In the genomic region with DNA sequence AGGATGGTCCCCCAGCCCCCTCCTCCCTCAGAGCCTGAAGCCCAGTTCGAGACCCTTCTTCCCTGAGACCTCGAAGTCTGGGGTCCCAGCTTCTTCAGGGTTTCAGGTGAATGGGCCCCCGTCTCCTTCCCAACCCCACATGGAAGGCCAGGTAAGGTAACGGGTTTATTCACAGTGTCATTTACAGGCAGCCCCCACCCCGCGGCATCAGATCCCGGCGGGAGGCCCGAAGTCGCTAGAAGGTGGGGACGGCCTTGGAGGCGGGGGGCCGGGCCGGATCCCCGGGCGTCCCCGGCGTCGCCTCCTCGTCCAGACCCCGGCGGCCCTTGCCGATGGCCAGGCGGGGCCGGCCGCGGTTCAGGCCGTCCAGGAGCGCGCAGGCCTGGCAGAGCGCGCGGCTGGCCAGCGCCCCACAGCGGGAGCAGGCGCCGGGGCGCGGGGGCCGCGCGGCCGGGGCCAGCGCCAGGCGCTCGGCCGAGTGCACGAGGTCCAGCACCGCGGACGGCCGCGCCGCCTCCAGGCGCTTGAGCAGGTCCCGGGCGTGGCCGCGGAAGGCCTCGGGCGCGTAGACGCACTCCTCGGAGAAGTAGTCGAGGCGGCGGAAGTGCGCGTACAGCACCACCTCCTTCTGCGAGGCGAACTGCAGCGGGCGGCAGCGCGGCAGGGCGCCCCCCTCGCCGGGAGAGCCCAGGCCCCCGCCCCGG, we compare ENCODE assay signal across 12 cellular contexts. TPM values are rescaled to one million over a fixed set of nuclear protein-coding genes. Genes with fewer than 3 reads are reported as not detected.
DNase-seq lines count a peak whose midpoint lies in the region; ATAC-seq and TF ChIP-seq lines count a peak whose summit lies in the region.
"Had no signal": no experiment of that assay in that cellular context is flagged by ENCODE, and none has a peak within 500 bp of the region (broad histone marks: within the 10 kb centered on the region; RNA-seq: fewer than 3 reads in every experiment).

No MANE protein-coding gene starts in this region.

- H3K36me3 ChIP-seq in GM23338 (ENCODE audit: insufficient read depth), result peaks cover 4% of the 10 kb centered on the region; the same call in 1 of the 2 replicates
- peaks cover 0 to 44% (median under 1%) of the 10 kb centered on the region in 9 donors for H3K36me3 ChIP-seq in heart right ventricle
- peaks cover 0 to 19% (median 10%) of the 10 kb centered on the region in 4 donors for H3K36me3 ChIP-seq in sigmoid colon

- H3K4me3 ChIP-seq in GM23338 (peak overlapping the region; percentile 69), heart right ventricle (peak overlapping the region in 5 of 10 donors; percentile 7 to 36 (median 24)), sigmoid colon (peak overlapping the region; percentile 7 to 50 (median 34))

- peak overlapping the region; percentile 83 for H3K4me2 ChIP-seq in GM23338

- no peaks in the 10 kb centered on the region; the same call in 1 of the 2 replicates for H3K27me3 ChIP-seq in GM23338 (ENCODE audit: insufficient read depth)
- no peaks in the 10 kb centered on the region for H3K27me3 ChIP-seq in heart right ventricle
- no peaks in the 10 kb centered on the region for H3K27me3 ChIP-seq in sigmoid colon

- peak overlapping the region; percentile 34; the same call in 1 of the 3 replicates for H3K4me3 Mint-ChIP-seq in GM23338
- no peak overlapping the region for H3K4me3 Mint-ChIP-seq in activated T-helper 17 cell treated with anti-CD3 and anti-CD28 coated beads, Interleukin-2, amount 50 U/mL, for 72 hours

- peaks cover 7% of the 10 kb centered on the region; the same call in 1 of the 2 replicates for H4K20me1 ChIP-seq in GM23338 (replicated peaks; ENCODE audit: insufficient read depth)

- DNase-seq in GM23338 (ENCODE audit: low spot score) (peak; percentile 88), heart right ventricle (peak in 1 of 2 donors; percentile 68), sigmoid colon (peak; percentile 83), RPMI8226 (no peak), DMS114 treated with DMSO at 0.1 percent for 48 hours (lab: John Stamatoyannopoulos, UW; ENCODE audit: unreplicated experiment) (no peak)
- DNase-seq: amygdala had no signal

- intact Hi-C loops in heart right ventricle (cut with DNase I) (loop anchor here in 6 of 10 donors (5.0 to 10.0 kb wide), 5 partner anchors 71 to 174 kb away; a partner anchor contains a TSS), sigmoid colon (cut with DNase I) (no loop called here)

- H3K4me1 ChIP-seq in GM23338 (ENCODE audit: insufficient read depth), result peaks cover 12% of the 10 kb centered on the region
- H3K4me1 ChIP-seq in heart right ventricle, result peaks cover 0 to 32% (median 10%) of the 10 kb centered on the region in 9 donors
- H3K4me1 ChIP-seq in sigmoid colon, result peaks cover 0 to 29% (median 26%) of the 10 kb centered on the region in 4 donors

- no peak overlapping the region for H2AFZ ChIP-seq in GM23338

- ATAC-seq in GM23338 (peak; percentile 71), heart right ventricle (peak in 5 of 8 donors; percentile 12 to 79 (median 67)), GM18868 (IDR thresholded peaks at IDR 0.05; ENCODE audit: unreplicated experiment) (no peak), GM21526 (IDR thresholded peaks at IDR 0.05; ENCODE audit: low FRiP score, unreplicated experiment) (no peak)
- peak; percentile 73 for ATAC-seq in activated T-helper 17 cell treated with anti-CD3 and anti-CD28 coated beads, Interleukin-2, amount 50 U/mL, for 72 hours (replicated peaks)

- no peak overlapping the region for H3K27ac Mint-ChIP-seq in GM23338
- H3K27ac Mint-ChIP-seq in activated T-helper 17 cell treated with anti-CD3 and anti-CD28 coated beads, Interleukin-2, amount 50 U/mL, for 72 hours, result no peak overlapping the region
- H3K27ac Mint-ChIP-seq: progenitor cell of endocrine pancreas had no signal

- H3K9me2 ChIP-seq in GM23338 (ENCODE audit: insufficient read depth), result no peaks in the 10 kb centered on the region

- H3K9me3 Mint-ChIP-seq in GM23338, result peaks cover 4% of the 10 kb centered on the region; the same call in 1 of the 3 replicates
- H3K9me3 Mint-ChIP-seq in activated T-helper 17 cell treated with anti-CD3 and anti-CD28 coated beads, Interleukin-2, amount 50 U/mL, for 72 hours, result no peaks in the 10 kb centered on the region

- no peak for TF ChIP-seq POLR2A in sigmoid colon (IDR thresholded peaks at IDR 0.05)

- TF ChIP-seq CTCF in GM23338 (conservative IDR thresholded peaks at IDR 0.05; ENCODE audit: low read depth in 2 of 2), result peak in 1 of 2 experiments; percentile 36; a peak in 1 of 4 replicates
- TF ChIP-seq CTCF in heart right ventricle (IDR thresholded peaks at IDR 0.05), result peak in 4 of 9 donors; percentile 15 to 34 (median 22)
- TF ChIP-seq CTCF in sigmoid colon (IDR thresholded peaks at IDR 0.05), result peak in 1 of 4 experiments; percentile 27

- H3K9me3 ChIP-seq in heart right ventricle (no peaks in the 10 kb centered on the region), sigmoid colon (no peaks in the 10 kb centered on the region)

- 44 to 56% methylated on average over 64 to 80 of the region's 80 CpGs for WGBS in heart right ventricle, 2 donors
- WGBS in sigmoid colon, 2 donors, result 75 to 94% methylated on average over 80 of the region's 80 CpGs

- peaks cover 13% of the 10 kb centered on the region for H3K36me3 Mint-ChIP-seq in GM23338 (ENCODE audit: low read depth)
- peaks cover 55% of the 10 kb centered on the region for H3K36me3 Mint-ChIP-seq in activated T-helper 17 cell treated with anti-CD3 and anti-CD28 coated beads, Interleukin-2, amount 50 U/mL, for 72 hours (ENCODE audit: low read depth)

- H3K27me3 Mint-ChIP-seq in GM23338 (ENCODE audit: insufficient read depth, low read depth, poor library complexity), result peaks cover 13% of the 10 kb centered on the region
- no peaks in the 10 kb centered on the region for H3K27me3 Mint-ChIP-seq in activated T-helper 17 cell treated with anti-CD3 and anti-CD28 coated beads, Interleukin-2, amount 50 U/mL, for 72 hours

- H3K4me1 Mint-ChIP-seq in GM23338, result peaks cover 12% of the 10 kb centered on the region
- H3K4me1 Mint-ChIP-seq in activated T-helper 17 cell treated with anti-CD3 and anti-CD28 coated beads, Interleukin-2, amount 50 U/mL, for 72 hours, result peaks cover 26% of the 10 kb centered on the region

- peaks cover 6% of the 10 kb centered on the region; the same call in 1 of the 2 replicates for H3K79me2 ChIP-seq in GM23338 (replicated peaks; ENCODE audit: insufficient read depth)

- peaks cover 5% of the 10 kb centered on the region; the same call in 1 of the 2 replicates for H3F3A ChIP-seq in GM23338 (replicated peaks; ENCODE audit: low read depth)

- H3K27ac ChIP-seq in GM23338 (ENCODE audit: low read depth), result no peak overlapping the region
- H3K27ac ChIP-seq in heart right ventricle, result peak overlapping the region in 3 of 10 donors; percentile 22 to 73 (median 30)
- H3K27ac ChIP-seq in sigmoid colon, result peak overlapping the region in 2 of 4 donors; percentile 22 to 65

- TF ChIP-seq EP300 in sigmoid colon (IDR thresholded peaks at IDR 0.05), result no peak

TF ChIP-seq in GM23338, 12 proteins besides CTCF, POLR2A, EP300 and RAD21 (continues in another document):
- TF ChIP-seq EZH2phosphoT487 (IDR thresholded peaks at IDR 0.05; ENCODE audit: unreplicated experiment) (no peak), POLR2AphosphoS5 (IDR thresholded peaks at IDR 0.05; ENCODE audit: low read depth) (no peak)

RNA-seq across cellular contexts. Expression of a gene that starts 9.7 kb away (rescaled TPM):
- 15.6 and 18.8 TPM in 2 replicates for total RNA-seq in GM23338 (2014; rRNA removed; shearing (Covaris generic))
- polyA plus RNA-seq in GM23338 (2016; fragmentation: Nextera tagmentation; extraction: Ambion mirVana) (3.7 and 11.0 TPM in 2 replicates), heart right ventricle (1 to 10 TPM; 2.6 to 4.1 TPM), sigmoid colon (1 to 10 TPM in 1 of 3 donors, under 1 TPM in 2; 0.60 to 2.4 (median 0.92) TPM)
- total RNA-seq in activated T-helper 17 cell treated with anti-CD3 and anti-CD28 coated beads, Interleukin-2, amount 50 U/mL, for 72 hours, result 1 to 10 TPM; 7.0 to 9.7 TPM
- total RNA-seq in heart right ventricle (1 to 10 TPM; 2.0 to 5.6 (median 3.2) TPM), sigmoid colon (1 to 10 TPM; 5.7 to 9.0 (median 7.3) TPM)

RNA-seq across cellular contexts. Expression of a gene that starts 15.8 kb away (rescaled TPM):
- not detected in 2 replicates for total RNA-seq in GM23338 (2014; rRNA removed; shearing (Covaris generic))
- 0.42 and 0.52 TPM in 2 replicates for polyA plus RNA-seq in GM23338 (2016; fragmentation: Nextera tagmentation; extraction: Ambion mirVana)
- under 1 TPM; 0.26 to 0.77 TPM for total RNA-seq in activated T-helper 17 cell treated with anti-CD3 and anti-CD28 coated beads, Interleukin-2, amount 50 U/mL, for 72 hours
- 1 to 10 TPM in 1 of 10 donors, under 1 TPM in 5, not detected in 4; 0.26 to 1.2 (median 0.58) TPM for total RNA-seq in heart right ventricle
- under 1 TPM; 0.20 to 0.44 TPM for polyA plus RNA-seq in heart right ventricle
- not detected for total RNA-seq in sigmoid colon
- under 1 TPM in 1 of 3 donors, not detected in 2; 0.51 TPM for polyA plus RNA-seq in sigmoid colon

RNA-seq across cellular contexts. Expression of a gene that starts 26.2 kb away (rescaled TPM):
- not detected in 2 replicates for total RNA-seq in GM23338 (2014; rRNA removed; shearing (Covaris generic))
- polyA plus RNA-seq in GM23338 (2016; fragmentation: Nextera tagmentation; extraction: Ambion mirVana), result not detected in 2 replicates
- total RNA-seq in activated T-helper 17 cell treated with anti-CD3 and anti-CD28 coated beads, Interleukin-2, amount 50 U/mL, for 72 hours, result under 1 TPM; 0.15 to 0.74 TPM
- total RNA-seq in heart right ventricle, result 1 to 10 TPM in 6 of 10 donors, under 1 TPM in 3, not detected in 1; 0.41 to 7.0 (median 1.1) TPM
- 1 to 10 TPM; 1.0 to 1.8 TPM for polyA plus RNA-seq in heart right ventricle
- total RNA-seq in sigmoid colon, result 1 to 10 TPM; 2.5 to 9.5 (median 7.0) TPM
- 1 to 10 TPM; 2.4 to 8.8 (median 2.9) TPM for polyA plus RNA-seq in sigmoid colon
- total RNA-seq: epithelial cell of proximal tubule, progenitor cell of endocrine pancreas had no signal

RNA-seq across cellular contexts. Expression of a gene that starts 33.6 kb away (rescaled TPM):
- total RNA-seq in GM23338 (2014; rRNA removed; shearing (Covaris generic)), result 1.1 and 5.7 TPM in 2 replicates
- polyA plus RNA-seq in GM23338 (2016; fragmentation: Nextera tagmentation; extraction: Ambion mirVana) (3.6 and 4.5 TPM in 2 replicates), heart right ventricle (1 to 10 TPM in 1 of 2 donors, not detected in 1; 1.3 TPM), sigmoid colon (under 1 TPM in 2 of 3 donors, not detected in 1; 0.58 to 0.60 TPM)
- not detected for total RNA-seq in activated T-helper 17 cell treated with anti-CD3 and anti-CD28 coated beads, Interleukin-2, amount 50 U/mL, for 72 hours
- total RNA-seq in heart right ventricle (under 1 TPM in 1 of 10 donors, not detected in 9; 0.32 TPM), sigmoid colon (not detected)
- total RNA-seq: epithelial cell of proximal tubule; T-helper 2 cell treated with Interferon-gamma antibody and Interleukin-4, amounts not matched to agents 100 ng/mL and 5 ng/mL, for 36 hours had no signal

RNA-seq across cellular contexts. Expression of a gene that starts 43.6 kb away (rescaled TPM):
- not detected in 2 replicates for total RNA-seq in GM23338 (2014; rRNA removed; shearing (Covaris generic))
- polyA plus RNA-seq in GM23338 (2016; fragmentation: Nextera tagmentation; extraction: Ambion mirVana) (not detected in 2 replicates), heart right ventricle (1 to 10 TPM; 1.2 to 1.3 TPM), sigmoid colon (1 to 10 TPM; 1.8 to 8.3 (median 3.1) TPM)
- total RNA-seq in activated T-helper 17 cell treated with anti-CD3 and anti-CD28 coated beads, Interleukin-2, amount 50 U/mL, for 72 hours, result not detected
- total RNA-seq in heart right ventricle (1 to 10 TPM in 2 of 10 donors, under 1 TPM in 6, not detected in 2; 0.15 to 2.9 (median 0.56) TPM), sigmoid colon (1 to 10 TPM; 1.1 to 3.0 (median 1.9) TPM)
- total RNA-seq: epithelial cell of proximal tubule; progenitor cell of endocrine pancreas; T-helper 2 cell treated with Interferon-gamma antibody and Interleukin-4, amounts not matched to agents 100 ng/mL and 5 ng/mL, for 36 hours had no signal

Comparison
In these comparisons a context has a peak if more than half of its experiments do, and no peak if none do; other contexts are left out.
1. ATAC-seq: peak in GM23338 (single experiment), activated T-helper 17 cell treated with anti-CD3 and anti-CD28 coated beads, Interleukin-2, amount 50 U/mL, for 72 hours (single experiment) and heart right ventricle (5 of 8); none in GM18868 (single experiment) and GM21526 (single experiment).
2. DNase-seq: peak in GM23338 (single experiment) and sigmoid colon (single experiment); none in RPMI8226 (single experiment) and DMS114 treated with DMSO at 0.1 percent for 48 hours (single experiment).